Comparison of ENCODE assay signal across 8 cellular contexts in genomic region chr13:31046711-31047279, GRCh38.
DNase-seq lines count a peak whose midpoint lies in the region; ATAC-seq, FAIRE-seq and TF ChIP-seq lines count a peak whose summit lies in the region.
"Had no signal": no experiment of that assay in that cellular context is flagged by ENCODE, and none has a peak within 500 bp of the region (broad histone marks: within the 10 kb centered on the region; RNA-seq: fewer than 3 reads in every experiment).

No MANE protein-coding gene starts in this region.

- BruUV-seq in HepG2 (replicated peaks; lab: Mats Ljungman, UMichigan), result no TSS peak

- H2AFZ ChIP-seq in HepG2 (ENCODE audit: low read length), result no peak overlapping the region

- no peak overlapping the region for H3K4me2 ChIP-seq in HepG2 (ENCODE audit: low read depth, low read length)

- peak overlapping the region; percentile 96 for H3K27ac ChIP-seq in RWPE2 (ENCODE audit: poor library complexity, severe bottlenecking)
- H3K27ac ChIP-seq in heart right ventricle, result peak overlapping the region in 2 of 10 donors; percentile 18 to 79
- no peak overlapping the region for H3K27ac ChIP-seq in substantia nigra (ENCODE audit: low read depth, low read length, poor library complexity, severe bottlenecking)
- H3K27ac ChIP-seq in HepG2 (ENCODE audit: extremely low read length, insufficient read depth, low read length), result no peak overlapping the region
- H3K27ac ChIP-seq: neutrophil had no signal

- TF ChIP-seq EP300 in HepG2 (IDR thresholded peaks at IDR 0.05; ENCODE audit: low read depth in 2 of 2, low read length in 2 of 2) (no peak), HepG2 (CRISPR knock-in tag; IDR thresholded peaks at IDR 0.05; ENCODE audit: borderline replicate concordance) (no peak)

- H3K4me3 ChIP-seq in RWPE2 (ENCODE audit: severe bottlenecking), result no peak overlapping the region
- H3K4me3 ChIP-seq in heart right ventricle, result peak overlapping the region in 1 of 10 donors; percentile 6
- no peak overlapping the region for H3K4me3 ChIP-seq in HepG2 (replicated peaks in 1 of 3; ENCODE audit: insufficient read depth in 1 of 3, low read depth in 2 of 3, low read length in 3 of 3)

- DNase-seq in NCI-H1417 (lab: John Stamatoyannopoulos, UW) (peak; percentile 73 to 96 (median 91)), RWPE2 (ENCODE audit: low spot score) (no peak), heart right ventricle (peak; percentile 16 to 28), substantia nigra (lab: John Stamatoyannopoulos, UW) (peak in 25 of 49 donors; percentile 7 to 81 (median 16)), ACHN (no peak), HepG2 (ENCODE audit: low spot score) (no peak)
- DNase-seq in stimulated activated naive CD8-positive, alpha-beta T cell treated with anti-CD3 and anti-CD28 coated beads, Interleukin-15, Interleukin-2, amounts not matched to agents 100 U/mL and 50 U/mL, for 24 hours, result no peak

- no peak overlapping the region for H3K9ac ChIP-seq in HepG2 (ENCODE audit: insufficient read depth, low read depth, low read length)

- H3K4me1 ChIP-seq in RWPE2 (ENCODE audit: insufficient read depth, poor library complexity, severe bottlenecking) (peaks cover 25% of the 10 kb centered on the region), heart right ventricle (peaks cover 3 to 38% (median 19%) of the 10 kb centered on the region in 9 donors), HepG2 (ENCODE audit: insufficient read depth, low read length) (peaks cover 33% of the 10 kb centered on the region)

- ATAC-seq in RWPE2 (ENCODE audit: low read depth) (no peak), heart right ventricle (peak in 3 of 8 donors; percentile 4 to 30 (median 10)), HepG2 (no peak)
- no peak for ATAC-seq in stimulated activated naive CD8-positive, alpha-beta T cell treated with anti-CD3 and anti-CD28 coated beads, Interleukin-15, Interleukin-2, amounts not matched to agents 100 U/mL and 50 U/mL, for 24 hours

- 33 to 40% methylated on average over 16 of the region's 16 CpGs for WGBS in heart right ventricle, 2 donors
- 64% methylated on average over 15 of the region's 16 CpGs for WGBS in HepG2 (ENCODE audit: low lambda C conversion rate)

- in situ Hi-C loops in ACHN (cut with HindIII; ENCODE audit: low pct_ligation_motif_present, low pct_unique_long_range_greater_than_20kb, low sequenced_read_pairs) (no loop called here), HepG2 (cut with HindIII; ENCODE audit: extremely low pct_ligation_motif_present, low pct_unique_long_range_greater_than_20kb) (loop anchor here (10.0 kb wide), 3 partner anchors 192 to 432 kb away; partner anchors contain the start of gene USPL1)

- H4K20me1 ChIP-seq in HepG2 (ENCODE audit: insufficient read depth, low read length), result no peaks in the 10 kb centered on the region

- CTCF ChIA-PET in HepG2 (lab: Yijun Ruan, JAX; ENCODE audit: low intra/inter-chr PET ratio, low total read pairs), result no interaction called here

- H3K9me3 ChIP-seq in RWPE2 (ENCODE audit: severe bottlenecking) (no peaks in the 10 kb centered on the region), heart right ventricle (no peaks in the 10 kb centered on the region), HepG2 (ENCODE audit: low read length) (no peaks in the 10 kb centered on the region)
- H3K9me3 ChIP-seq: neutrophil had no signal

- POLR2A ChIA-PET in HepG2 (lab: Yijun Ruan, JAX), result no interaction called here

- TF ChIP-seq CTCF in RWPE2 (IDR thresholded peaks at IDR 0.05; ENCODE audit: poor library complexity, severe bottlenecking), result no peak
- TF ChIP-seq CTCF in heart right ventricle (IDR thresholded peaks at IDR 0.05), result no peak
- no peak for TF ChIP-seq CTCF in HepG2 (CRISPR knock-in tag; IDR thresholded peaks at IDR 0.05)

- no peak for FAIRE-seq in HepG2 (lab: Jason Lieb, UNC)

- no peaks in the 10 kb centered on the region for H3K79me2 ChIP-seq in HepG2 (ENCODE audit: insufficient read depth, low read length)

- no peaks in the 10 kb centered on the region for H3K27me3 ChIP-seq in RWPE2 (ENCODE audit: insufficient read depth, poor library complexity, severe bottlenecking)
- peaks cover 0 to 6% (median 0%) of the 10 kb centered on the region in 7 donors for H3K27me3 ChIP-seq in heart right ventricle
- peaks cover 0 to 4% of the 10 kb centered on the region in 2 experiments; a peak in 2 of 5 replicates for H3K27me3 ChIP-seq in HepG2 (ENCODE audit: control insufficient read depth in 1 of 2, insufficient read depth in 2 of 2, low read length in 2 of 2)

- no peak for TF ChIP-seq RAD21 in HepG2 (CRISPR knock-in tag; IDR thresholded peaks at IDR 0.05)

- TF ChIP-seq POLR2A in HepG2 (IDR thresholded peaks at IDR 0.05; ENCODE audit: insufficient read depth in 1 of 2, low read depth in 2 of 2, low read length in 2 of 2), result no peak

- intact Hi-C loops in heart right ventricle (cut with DNase I), result loop anchor here in 8 of 10 donors (10.0 kb wide), 7 partner anchors 152 to 912 kb away; no protein-coding TSS in a partner anchor
- intact Hi-C loops in HepG2 (cut with micrococcal nuclease; ENCODE audit: unreplicated experiment), result loop anchor here (10.0 kb wide), 1 partner anchor 372 kb away; no protein-coding TSS in a partner anchor

- H3K36me3 ChIP-seq in RWPE2 (ENCODE audit: low read depth), result no peaks in the 10 kb centered on the region
- H3K36me3 ChIP-seq in heart right ventricle, result no peaks in the 10 kb centered on the region
- H3K36me3 ChIP-seq in HepG2 (replicated peaks in 1 of 2; ENCODE audit: control insufficient read depth in 1 of 2, insufficient read depth in 2 of 2, low read length in 2 of 2), result no peaks in the 10 kb centered on the region
- H3K36me3 ChIP-seq: neutrophil had no signal

TF ChIP-seq in HepG2, 621 proteins besides CTCF, POLR2A, EP300 and RAD21 (continues in another document):
- no peak for TF ChIP-seq PAXIP1 (CRISPR knock-in tag; conservative IDR thresholded peaks at IDR 0.05)
- TF ChIP-seq, protein P1, sequence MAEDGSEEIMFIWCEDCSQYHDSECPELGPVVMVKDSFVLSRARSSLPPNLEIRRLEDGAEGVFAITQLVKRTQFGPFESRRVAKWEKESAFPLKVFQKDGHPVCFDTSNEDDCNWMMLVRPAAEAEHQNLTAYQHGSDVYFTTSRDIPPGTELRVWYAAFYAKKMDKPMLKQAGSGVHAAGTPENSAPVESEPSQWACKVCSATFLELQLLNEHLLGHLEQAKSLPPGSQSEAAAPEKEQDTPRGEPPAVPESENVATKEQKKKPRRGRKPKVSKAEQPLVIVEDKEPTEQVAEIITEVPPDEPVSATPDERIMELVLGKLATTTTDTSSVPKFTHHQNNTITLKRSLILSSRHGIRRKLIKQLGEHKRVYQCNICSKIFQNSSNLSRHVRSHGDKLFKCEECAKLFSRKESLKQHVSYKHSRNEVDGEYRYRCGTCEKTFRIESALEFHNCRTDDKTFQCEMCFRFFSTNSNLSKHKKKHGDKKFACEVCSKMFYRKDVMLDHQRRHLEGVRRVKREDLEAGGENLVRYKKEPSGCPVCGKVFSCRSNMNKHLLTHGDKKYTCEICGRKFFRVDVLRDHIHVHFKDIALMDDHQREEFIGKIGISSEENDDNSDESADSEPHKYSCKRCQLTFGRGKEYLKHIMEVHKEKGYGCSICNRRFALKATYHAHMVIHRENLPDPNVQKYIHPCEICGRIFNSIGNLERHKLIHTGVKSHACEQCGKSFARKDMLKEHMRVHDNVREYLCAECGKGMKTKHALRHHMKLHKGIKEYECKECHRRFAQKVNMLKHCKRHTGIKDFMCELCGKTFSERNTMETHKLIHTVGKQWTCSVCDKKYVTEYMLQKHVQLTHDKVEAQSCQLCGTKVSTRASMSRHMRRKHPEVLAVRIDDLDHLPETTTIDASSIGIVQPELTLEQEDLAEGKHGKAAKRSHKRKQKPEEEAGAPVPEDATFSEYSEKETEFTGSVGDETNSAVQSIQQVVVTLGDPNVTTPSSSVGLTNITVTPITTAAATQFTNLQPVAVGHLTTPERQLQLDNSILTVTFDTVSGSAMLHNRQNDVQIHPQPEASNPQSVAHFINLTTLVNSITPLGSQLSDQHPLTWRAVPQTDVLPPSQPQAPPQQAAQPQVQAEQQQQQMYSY (CRISPR knock-in tag; IDR thresholded peaks at IDR 0.05), result no peak

Comparison
In these comparisons a context has a peak if more than half of its experiments do, and no peak if none do; other contexts are left out.
1. DNase-seq: peak in NCI-H1417 (3 of 3), heart right ventricle (2 of 2) and substantia nigra (25 of 49); none in RWPE2 (single experiment), stimulated activated naive CD8-positive, alpha-beta T cell treated with anti-CD3 and anti-CD28 coated beads, Interleukin-15, Interleukin-2, amounts not matched to agents 100 U/mL and 50 U/mL, for 24 hours (single experiment), ACHN (single experiment) and HepG2 (single experiment).